27 cellular contexts compared by ENCODE assay signal in the genomic region with DNA sequence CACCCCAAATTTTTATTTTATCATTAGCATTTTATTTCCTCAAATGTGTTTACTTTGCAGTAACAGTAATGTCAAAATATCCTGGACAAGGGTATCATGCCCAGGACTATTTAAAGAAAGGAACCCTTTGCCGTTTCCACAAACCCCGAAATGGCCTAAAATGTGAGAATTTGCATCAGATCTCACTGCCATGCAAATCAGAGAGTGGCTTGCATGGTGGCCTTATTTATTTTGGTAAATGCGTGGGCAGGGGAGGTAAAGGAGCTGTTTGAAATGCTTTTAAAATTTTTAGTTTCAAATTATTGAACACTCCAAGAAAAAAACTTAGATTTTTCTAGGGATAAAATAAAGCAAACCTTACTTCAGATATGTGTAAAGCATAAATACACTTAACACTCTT. TPM values are rescaled to one million over a fixed set of nuclear protein-coding genes. Genes with fewer than 3 reads are reported as not detected.
DNase-seq lines count a peak whose midpoint lies in the region; ATAC-seq and TF ChIP-seq lines count a peak whose summit lies in the region.
"Had no signal": no experiment of that assay in that cellular context is flagged by ENCODE, and none has a peak within 500 bp of the region (broad histone marks: within the 10 kb centered on the region; RNA-seq: fewer than 3 reads in every experiment).

No MANE protein-coding gene starts in this region.

- H2AFZ ChIP-seq in SK-N-SH (ENCODE audit: low read depth), result no peak overlapping the region

- intact Hi-C loops in tibial artery (cut with DNase I; ENCODE audit: low total_unique reads), result no loop called here
- intact Hi-C loops in right lobe of liver (cut with DNase I), result no loop called here

- H3K79me2 ChIP-seq in SK-N-SH (ENCODE audit: insufficient read depth), result no peaks in the 10 kb centered on the region

- no peak for TF ChIP-seq CTCF in tibial artery (IDR thresholded peaks at IDR 0.05)
- no peak for TF ChIP-seq CTCF in right lobe of liver (IDR thresholded peaks at IDR 0.05)
- no peak for TF ChIP-seq CTCF in SK-N-SH (IDR thresholded peaks at IDR 0.05)

- WGBS in right lobe of liver (ENCODE audit: insufficient coverage, low coverage, low lambda C conversion rate, missing lambda C conversion rate), result 79% methylated on average over 3 of the region's 3 CpGs
- 97% methylated on average over 3 of the region's 3 CpGs for WGBS in SK-N-SH (ENCODE audit: low lambda C conversion rate)

- no peaks in the 10 kb centered on the region for H3K9me2 ChIP-seq in SK-N-SH

- H3K36me3 ChIP-seq in tibial artery, result no peaks in the 10 kb centered on the region
- no peaks in the 10 kb centered on the region for H3K36me3 ChIP-seq in right lobe of liver
- no peaks in the 10 kb centered on the region for H3K36me3 ChIP-seq in SK-N-SH (replicated peaks in 1 of 2; ENCODE audit: control insufficient read depth in 1 of 2, insufficient read depth in 2 of 2, low read length in 1 of 2)
- H3K36me3 ChIP-seq: BLaER1, ovary, SJSA1, transverse colon had no signal

- H3K4me2 ChIP-seq in SK-N-SH, result no peak overlapping the region
- H3K4me2 ChIP-seq: BLaER1 had no signal

- ATAC-seq in GM18517 (IDR thresholded peaks at IDR 0.05; ENCODE audit: unreplicated experiment), result peak; percentile 62
- peak; percentile 55 for ATAC-seq in GM21447 (IDR thresholded peaks at IDR 0.05; ENCODE audit: unreplicated experiment)
- ATAC-seq in HG03175 (IDR thresholded peaks at IDR 0.05; ENCODE audit: unreplicated experiment), result peak; percentile 49
- no peak for ATAC-seq in right lobe of liver
- ATAC-seq: stimulated activated naive CD8-positive, alpha-beta T cell treated with anti-CD3 and anti-CD28 coated beads, Interleukin-15, amount 100 ng/mL, for 72 hours; T-cell had no signal

- no peaks in the 10 kb centered on the region for H3K9me3 ChIP-seq in tibial artery
- no peaks in the 10 kb centered on the region for H3K9me3 ChIP-seq in right lobe of liver
- no peaks in the 10 kb centered on the region for H3K9me3 ChIP-seq in SK-N-SH
- H3K9me3 ChIP-seq: BLaER1, ovary, SJSA1, transverse colon had no signal

- no peaks in the 10 kb centered on the region for H4K20me1 ChIP-seq in SK-N-SH (ENCODE audit: insufficient read depth)
- H4K20me1 ChIP-seq: BLaER1 had no signal

- no peak for DNase-seq in tibial artery
- DNase-seq in NOMO-1 treated with dmso at 0.1 percent for 144 hours (lab: John Stamatoyannopoulos, UW; ENCODE audit: unreplicated experiment), result no peak
- DNase-seq in right lobe of liver, result no peak
- DNase-seq in SK-N-SH, result no peak
- DNase-seq: activated CD4-positive, alpha-beta T cell treated with anti-CD3 and anti-CD28 coated beads, Interleukin-2, amount 50 U/mL, for 4 hours; activated CD4-positive, CD25-positive, alpha-beta regulatory T cell; activated naive CD4-positive, alpha-beta T cell treated with Interleukin-2 at 50 U/mL for 16 hours; COR-L47; GF-D8; hypothalamus; immature natural killer cell; MV-4-11; NCI-H1694; NCI-H2171; NCI-H524 treated with DMSO at 0.1 percent for 48 hours; ovary; retina; small intestine; stimulated activated naive CD8-positive, alpha-beta T cell treated with anti-CD3 and anti-CD28 coated beads, Interleukin-15, amount 100 ng/mL, for 72 hours; T-cell; transverse colon had no signal

- no peak for TF ChIP-seq RAD21 in SK-N-SH (IDR thresholded peaks at IDR 0.05; ENCODE audit: low read length)

- no peak for TF ChIP-seq POLR2A in right lobe of liver (IDR thresholded peaks at IDR 0.05)

- H3K27me3 ChIP-seq in tibial artery, result no peaks in the 10 kb centered on the region
- no peaks in the 10 kb centered on the region for H3K27me3 ChIP-seq in right lobe of liver
- no peaks in the 10 kb centered on the region for H3K27me3 ChIP-seq in SK-N-SH (ENCODE audit: insufficient read depth)
- H3K27me3 ChIP-seq: BLaER1, ovary, SJSA1, transverse colon had no signal

- peak overlapping the region; percentile 66 for H3K27ac ChIP-seq in tibial artery
- H3K27ac ChIP-seq in right lobe of liver, result no peak overlapping the region
- H3K27ac ChIP-seq in SK-N-SH (ENCODE audit: low read depth in 2 of 2, low read length in 1 of 2), result no peak overlapping the region
- H3K27ac ChIP-seq: BLaER1, HL-60, ovary, SJSA1, transverse colon had no signal

- H3F3A ChIP-seq in SK-N-SH (replicated peaks; ENCODE audit: insufficient read depth), result peaks cover 12% of the 10 kb centered on the region

- CTCF ChIA-PET in SK-N-SH (lab: Yijun Ruan, JAX), result interaction anchor here (1.2 kb wide), 1 partner anchor 20 kb away, joined by 6 read pairs; no protein-coding TSS in a partner anchor

- POLR2A ChIA-PET in SK-N-SH (lab: Yijun Ruan, JAX), result no interaction called here

- H3K9ac ChIP-seq in SK-N-SH, result no peak overlapping the region
- H3K9ac ChIP-seq: BLaER1 had no signal

- H3K4me3 ChIP-seq in tibial artery (no peak overlapping the region), right lobe of liver (no peak overlapping the region), SK-N-SH (ENCODE audit: low read depth in 2 of 2, low read length in 1 of 2) (no peak overlapping the region)
- H3K4me3 ChIP-seq: BLaER1, ovary, SJSA1, transverse colon had no signal

- TF ChIP-seq EP300 in SK-N-SH (IDR thresholded peaks at IDR 0.05; ENCODE audit: borderline replicate concordance in 1 of 2, low read depth in 1 of 2, low read length in 1 of 2), result no peak

- H3K4me1 ChIP-seq in tibial artery, result peaks cover 0 to 47% (median 12%) of the 10 kb centered on the region in 4 donors
- peaks cover 0 to 25% (median 3%) of the 10 kb centered on the region in 4 donors for H3K4me1 ChIP-seq in right lobe of liver
- H3K4me1 ChIP-seq in SK-N-SH (ENCODE audit: control insufficient read depth in 1 of 2, insufficient read depth in 2 of 2, low read depth in 1 of 2, low read length in 1 of 2), result no peaks in the 10 kb centered on the region
- H3K4me1 ChIP-seq: transverse colon had no signal

TF ChIP-seq in SK-N-SH, 30 proteins besides CTCF, POLR2A, EP300 and RAD21:
- TF ChIP-seq NRF1 (IDR thresholded peaks at IDR 0.05; ENCODE audit: low read depth, low read length), result no peak
- TF ChIP-seq CHD2 (IDR thresholded peaks at IDR 0.05; ENCODE audit: low read length, partially characterized antibody), result no peak
- TF ChIP-seq FOSL2 (IDR thresholded peaks at IDR 0.05; ENCODE audit: borderline replicate concordance, low read depth), result no peak
- no peak for TF ChIP-seq GABPA (IDR thresholded peaks at IDR 0.05; ENCODE audit: low read depth)
- TF ChIP-seq, protein P1, sequence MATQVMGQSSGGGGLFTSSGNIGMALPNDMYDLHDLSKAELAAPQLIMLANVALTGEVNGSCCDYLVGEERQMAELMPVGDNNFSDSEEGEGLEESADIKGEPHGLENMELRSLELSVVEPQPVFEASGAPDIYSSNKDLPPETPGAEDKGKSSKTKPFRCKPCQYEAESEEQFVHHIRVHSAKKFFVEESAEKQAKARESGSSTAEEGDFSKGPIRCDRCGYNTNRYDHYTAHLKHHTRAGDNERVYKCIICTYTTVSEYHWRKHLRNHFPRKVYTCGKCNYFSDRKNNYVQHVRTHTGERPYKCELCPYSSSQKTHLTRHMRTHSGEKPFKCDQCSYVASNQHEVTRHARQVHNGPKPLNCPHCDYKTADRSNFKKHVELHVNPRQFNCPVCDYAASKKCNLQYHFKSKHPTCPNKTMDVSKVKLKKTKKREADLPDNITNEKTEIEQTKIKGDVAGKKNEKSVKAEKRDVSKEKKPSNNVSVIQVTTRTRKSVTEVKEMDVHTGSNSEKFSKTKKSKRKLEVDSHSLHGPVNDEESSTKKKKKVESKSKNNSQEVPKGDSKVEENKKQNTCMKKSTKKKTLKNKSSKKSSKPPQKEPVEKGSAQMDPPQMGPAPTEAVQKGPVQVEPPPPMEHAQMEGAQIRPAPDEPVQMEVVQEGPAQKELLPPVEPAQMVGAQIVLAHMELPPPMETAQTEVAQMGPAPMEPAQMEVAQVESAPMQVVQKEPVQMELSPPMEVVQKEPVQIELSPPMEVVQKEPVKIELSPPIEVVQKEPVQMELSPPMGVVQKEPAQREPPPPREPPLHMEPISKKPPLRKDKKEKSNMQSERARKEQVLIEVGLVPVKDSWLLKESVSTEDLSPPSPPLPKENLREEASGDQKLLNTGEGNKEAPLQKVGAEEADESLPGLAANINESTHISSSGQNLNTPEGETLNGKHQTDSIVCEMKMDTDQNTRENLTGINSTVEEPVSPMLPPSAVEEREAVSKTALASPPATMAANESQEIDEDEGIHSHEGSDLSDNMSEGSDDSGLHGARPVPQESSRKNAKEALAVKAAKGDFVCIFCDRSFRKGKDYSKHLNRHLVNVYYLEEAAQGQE (IDR thresholded peaks at IDR 0.05; ENCODE audit: low read depth, low read length), result no peak
- TF ChIP-seq JUND (IDR thresholded peaks at IDR 0.05), result no peak
- no peak for TF ChIP-seq TEAD4 (IDR thresholded peaks at IDR 0.05; ENCODE audit: borderline replicate concordance, insufficient read depth)
- no peak for TF ChIP-seq FOXM1 (IDR thresholded peaks at IDR 0.05; ENCODE audit: low read depth)

RNA-seq across cellular contexts. Expression of a gene that starts 43.8 kb away (rescaled TPM):
- 1 to 10 TPM; 3.6 to 5.2 (median 4.2) TPM for total RNA-seq in right lobe of liver
- polyA plus RNA-seq in SK-N-SH (2012; rRNA removed), result 5.4 and 9.2 TPM in 2 replicates
- polyA plus RNA-seq in SK-N-SH (2012; cell fraction: cytosol; rRNA removed), result 3.7 and 3.8 TPM in 2 replicates
- polyA plus RNA-seq in SK-N-SH (2012; cell fraction: nucleus; rRNA removed), result 24.9 and 33.5 TPM in 2 replicates

RNA-seq across cellular contexts. Expression of a gene that starts 43.9 kb away (rescaled TPM):
- total RNA-seq in right lobe of liver, result 10 to 100 TPM; 16.0 to 23.6 (median 18.7) TPM
- 14.1 and 14.5 TPM in 2 replicates for polyA plus RNA-seq in SK-N-SH (2012; rRNA removed)
- 16.3 and 17.8 TPM in 2 replicates for polyA plus RNA-seq in SK-N-SH (2012; cell fraction: cytosol; rRNA removed)
- 11.1 and 16.0 TPM in 2 replicates for polyA plus RNA-seq in SK-N-SH (2012; cell fraction: nucleus; rRNA removed)

Comparison
In these comparisons a context has a peak if more than half of its experiments do, and no peak if none do; other contexts are left out.
1. ATAC-seq: peak in GM18517 (single experiment), GM21447 (single experiment) and HG03175 (single experiment); none in right lobe of liver (0 of 4).
2. H3K27ac ChIP-seq: peak in tibial artery (2 of 2); none in right lobe of liver (0 of 3) and SK-N-SH (0 of 2).